ENCODE assay signal across 29 cellular contexts in genomic region chr2:65495250-65495649, GRCh38.
"Had no signal": no experiment of that assay in that cellular context is flagged by ENCODE, and none has a peak within 500 bp of the region (broad histone marks: within the 10 kb centered on the region; RNA-seq: fewer than 3 reads in every experiment).

No MANE protein-coding gene starts in this region.

- H3K9me3 Mint-ChIP-seq: dendritic cell treated with granulocyte-macrophage colony-stimulating factor and Interleukin-4, amounts not matched to agents 40 ng/mL and 50 ng/mL, for 4 days; endodermal cell; mesothelial cell of epicardium; natural killer cell treated with Interleukin-12 subunit alpha and Interleukin-12 subunit beta and Interleukin-15 and Interleukin-18, amount 100 ng/mL, for 72 hours; neural progenitor cell; stimulated activated effector memory CD8-positive, alpha-beta T cell treated with anti-CD3 and anti-CD28 coated beads, Interleukin-12 subunit alpha, Interleukin-12 subunit beta, amount 100 ng/mL, for 72 hours; type B pancreatic cell had no signal

- H3K9me3 ChIP-seq: esophagus muscularis mucosa, gastroesophageal sphincter, heart left ventricle, mucosa of descending colon, prostate gland, right atrium auricular region, stomach, testis, tibial artery had no signal

- H3K4me3 Mint-ChIP-seq: dendritic cell treated with granulocyte-macrophage colony-stimulating factor and Interleukin-4, amounts not matched to agents 40 ng/mL and 50 ng/mL, for 4 days; endodermal cell; mesothelial cell of epicardium; naive B cell; natural killer cell treated with Interleukin-12 subunit alpha and Interleukin-12 subunit beta and Interleukin-15 and Interleukin-18, amount 100 ng/mL, for 72 hours; neural progenitor cell; stimulated activated effector memory CD8-positive, alpha-beta T cell treated with anti-CD3 and anti-CD28 coated beads, Interleukin-12 subunit alpha, Interleukin-12 subunit beta, amount 100 ng/mL, for 72 hours; type B pancreatic cell had no signal

- H3K27ac Mint-ChIP-seq: dendritic cell treated with granulocyte-macrophage colony-stimulating factor and Interleukin-4, amounts not matched to agents 40 ng/mL and 50 ng/mL, for 4 days; endodermal cell; mesothelial cell of epicardium; naive B cell; natural killer cell treated with Interleukin-12 subunit alpha and Interleukin-12 subunit beta and Interleukin-15 and Interleukin-18, amount 100 ng/mL, for 72 hours; neural progenitor cell; stimulated activated effector memory CD8-positive, alpha-beta T cell treated with anti-CD3 and anti-CD28 coated beads, Interleukin-12 subunit alpha, Interleukin-12 subunit beta, amount 100 ng/mL, for 72 hours; type B pancreatic cell had no signal

- ATAC-seq: foreskin keratinocyte; gastroesophageal sphincter; heart left ventricle; left lobe of liver; mucosa of descending colon; natural killer cell treated with Interleukin-12 subunit alpha and Interleukin-12 subunit beta and Interleukin-15 and Interleukin-18, amount 100 ng/mL, for 72 hours; sciatic nerve; stimulated activated effector memory CD8-positive, alpha-beta T cell treated with anti-CD3 and anti-CD28 coated beads, Interleukin-12 subunit alpha, Interleukin-12 subunit beta, amount 100 ng/mL, for 72 hours had no signal

- H3K27me3 ChIP-seq: esophagus muscularis mucosa, gastroesophageal sphincter, heart left ventricle, hepatocyte, right atrium auricular region, stomach, testis, tibial artery had no signal

- H3K36me3 Mint-ChIP-seq: mesothelial cell of epicardium; naive B cell; natural killer cell treated with Interleukin-12 subunit alpha and Interleukin-12 subunit beta and Interleukin-15 and Interleukin-18, amount 100 ng/mL, for 72 hours; neural progenitor cell; stimulated activated effector memory CD8-positive, alpha-beta T cell treated with anti-CD3 and anti-CD28 coated beads, Interleukin-12 subunit alpha, Interleukin-12 subunit beta, amount 100 ng/mL, for 72 hours; type B pancreatic cell had no signal

- H3K27ac ChIP-seq: esophagus muscularis mucosa, foreskin keratinocyte, gastroesophageal sphincter, heart left ventricle, hepatocyte, neural progenitor cell, prostate gland, right atrium auricular region, stomach, testis, tibial artery had no signal

- H3K4me3 ChIP-seq: esophagus muscularis mucosa, gastroesophageal sphincter, heart left ventricle, hepatocyte, lung, mucosa of descending colon, neural progenitor cell, prostate gland, right atrium auricular region, stomach, testis, tibial artery had no signal

- H3K4me1 Mint-ChIP-seq: endodermal cell; neural progenitor cell; stimulated activated effector memory CD8-positive, alpha-beta T cell treated with anti-CD3 and anti-CD28 coated beads, Interleukin-12 subunit alpha, Interleukin-12 subunit beta, amount 100 ng/mL, for 72 hours had no signal

- H3K27me3 Mint-ChIP-seq: dendritic cell treated with granulocyte-macrophage colony-stimulating factor and Interleukin-4, amounts not matched to agents 40 ng/mL and 50 ng/mL, for 4 days; type B pancreatic cell had no signal

- DNase-seq: effector CD8-positive, alpha-beta T cell; endodermal cell; foreskin keratinocyte; heart left ventricle; kidney; mesenchymal stem cell; mucosa of descending colon; naive B cell; stimulated activated CD4-positive, alpha-beta T cell treated with anti-CD3 and anti-CD28 coated beads, Interleukin-2, amount 100 ng/mL, for 24 hours; stimulated activated CD4-positive, alpha-beta T cell treated with anti-CD3 and anti-CD28 coated beads, Interleukin-4, amount 100 ng/mL, for 24 hours; stimulated activated naive CD4-positive, alpha-beta T cell treated with Interleukin-2 at 50 U/mL for 16 hours; stomach; substantia nigra; testis; tibial artery had no signal

- H3K36me3 ChIP-seq: esophagus muscularis mucosa, gastroesophageal sphincter, heart left ventricle, neural progenitor cell, prostate gland, right atrium auricular region, stomach, tibial artery had no signal
